In genomic region chr1:112687361-112687760, GRCh38 we compare ENCODE assay signal across 14 cellular contexts. TPM values are rescaled to one million over a fixed set of nuclear protein-coding genes. Genes with fewer than 3 reads are reported as not detected.
A peak's percentile ranks its signal among the peaks of the same experiment; 100 is the strongest.
DNase-seq lines count a peak whose midpoint lies in the region; TF ChIP-seq lines count a peak whose summit lies in the region.
"Had no signal": no experiment of that assay in that cellular context is flagged by ENCODE, and none has a peak within 500 bp of the region (broad histone marks: within the 10 kb centered on the region; RNA-seq: fewer than 3 reads in every experiment).

No MANE protein-coding gene starts in this region.

- H3K4me3 ChIP-seq in left ventricle myocardium inferior (no peak overlapping the region), epithelial cell of esophagus (ENCODE audit: low read length) (no peak overlapping the region), Caco-2 (ENCODE audit: low read depth, low read length) (no peak overlapping the region)
- H3K4me3 ChIP-seq: Peyer's patch had no signal

- POLR2A ChIA-PET in Caco-2 (lab: Charles Lee) = no interaction called here

- H3K9me3 Mint-ChIP-seq in mesothelial cell of epicardium (no peaks in the 10 kb centered on the region), Caco-2 (ENCODE audit: unreplicated experiment) (no peaks in the 10 kb centered on the region)
- no peaks in the 10 kb centered on the region for H3K9me3 Mint-ChIP-seq in activated naive CD4-positive, alpha-beta T cell treated with anti-CD3 and anti-CD28 coated beads, Interleukin-2, amount 10 ng/mL, durations not matched to agents 7 days and 5 days

- CTCF ChIA-PET in activated naive CD4-positive, alpha-beta T cell treated with anti-CD3 and anti-CD28 coated beads, Interleukin-2, amount 10 ng/mL, durations not matched to agents 7 days and 5 days (lab: Charles Lee) = no interaction called here
- CTCF ChIA-PET in Caco-2 (lab: Charles Lee) = no interaction called here

- H3K36me3 ChIP-seq in left ventricle myocardium inferior (peaks cover 36% of the 10 kb centered on the region), Caco-2 (ENCODE audit: control insufficient read depth, insufficient read depth, low read length) (no peaks in the 10 kb centered on the region)

- no peak for TF ChIP-seq CTCF in left ventricle myocardium inferior (IDR thresholded peaks at IDR 0.05; ENCODE audit: borderline replicate concordance)
- no peak for TF ChIP-seq CTCF in epithelial cell of esophagus (IDR thresholded peaks at IDR 0.05; ENCODE audit: insufficient read depth, low read depth, low read length, missing control alignments)
- no peak for TF ChIP-seq CTCF in mesothelial cell of epicardium (IDR thresholded peaks at IDR 0.05; ENCODE audit: unreplicated experiment)
- no peak for TF ChIP-seq CTCF in Caco-2 (IDR thresholded peaks at IDR 0.05; ENCODE audit: insufficient read depth in 1 of 2, low read depth in 1 of 2, low read length in 1 of 2, severe bottlenecking in 1 of 2, unreplicated experiment in 1 of 2)

- peaks cover 25% of the 10 kb centered on the region for H3K36me3 Mint-ChIP-seq in mesothelial cell of epicardium
- peaks cover 13% of the 10 kb centered on the region for H3K36me3 Mint-ChIP-seq in activated naive CD4-positive, alpha-beta T cell treated with anti-CD3 and anti-CD28 coated beads, Interleukin-2, amount 10 ng/mL, durations not matched to agents 7 days and 5 days
- H3K36me3 Mint-ChIP-seq in Caco-2 (ENCODE audit: insufficient read depth, unreplicated experiment) = peaks cover 22% of the 10 kb centered on the region

- H3K4me1 ChIP-seq in left ventricle myocardium inferior = peaks cover 16% of the 10 kb centered on the region
- no peaks in the 10 kb centered on the region for H3K4me1 ChIP-seq in Caco-2
- H3K4me1 ChIP-seq: Peyer's patch had no signal

- peak overlapping the region; percentile 60 for H3K27ac ChIP-seq in left ventricle myocardium inferior (replicated peaks)

- H3K4me3 Mint-ChIP-seq in mesothelial cell of epicardium (no peak overlapping the region), Caco-2 (ENCODE audit: unreplicated experiment) (no peak overlapping the region)
- no peak overlapping the region for H3K4me3 Mint-ChIP-seq in activated naive CD4-positive, alpha-beta T cell treated with anti-CD3 and anti-CD28 coated beads, Interleukin-2, amount 10 ng/mL, durations not matched to agents 7 days and 5 days

- H3K27ac Mint-ChIP-seq in mesothelial cell of epicardium (peak overlapping the region; percentile 76), Caco-2 (ENCODE audit: unreplicated experiment) (no peak overlapping the region)
- H3K27ac Mint-ChIP-seq in activated naive CD4-positive, alpha-beta T cell treated with anti-CD3 and anti-CD28 coated beads, Interleukin-2, amount 10 ng/mL, durations not matched to agents 7 days and 5 days = no peak overlapping the region

- no peaks in the 10 kb centered on the region for H3K27me3 ChIP-seq in left ventricle myocardium inferior (ENCODE audit: low read depth)
- H3K27me3 ChIP-seq in Caco-2 (replicated peaks; ENCODE audit: control insufficient read depth, insufficient read depth, low read length) = no peaks in the 10 kb centered on the region
- H3K27me3 ChIP-seq: Peyer's patch had no signal

- H3K9me3 ChIP-seq in left ventricle myocardium inferior (replicated peaks) (no peaks in the 10 kb centered on the region), Caco-2 (no peaks in the 10 kb centered on the region)
- H3K9me3 ChIP-seq: Peyer's patch had no signal

- no TSS peak for BruUV-seq in Caco-2 (replicated peaks; lab: Mats Ljungman, UMichigan)

- H3K4me1 Mint-ChIP-seq in mesothelial cell of epicardium (peaks cover 24% of the 10 kb centered on the region), Caco-2 (ENCODE audit: low read depth, unreplicated experiment) (peaks cover 10% of the 10 kb centered on the region)
- H3K4me1 Mint-ChIP-seq in activated naive CD4-positive, alpha-beta T cell treated with anti-CD3 and anti-CD28 coated beads, Interleukin-2, amount 10 ng/mL, durations not matched to agents 7 days and 5 days = no peaks in the 10 kb centered on the region

- intact Hi-C loops in left ventricle myocardium inferior (cut with micrococcal nuclease) = no loop called here
- intact Hi-C loops in cardiac septum (cut with DNase I) = no loop called here
- intact Hi-C loops in Caco-2 (cut with micrococcal nuclease; ENCODE audit: unreplicated experiment) = no loop called here

- H3K27me3 Mint-ChIP-seq in mesothelial cell of epicardium (ENCODE audit: low read depth) (no peaks in the 10 kb centered on the region), Caco-2 (ENCODE audit: insufficient read depth, unreplicated experiment) (no peaks in the 10 kb centered on the region)
- no peaks in the 10 kb centered on the region for H3K27me3 Mint-ChIP-seq in activated naive CD4-positive, alpha-beta T cell treated with anti-CD3 and anti-CD28 coated beads, Interleukin-2, amount 10 ng/mL, durations not matched to agents 7 days and 5 days

- DNase-seq in left ventricle myocardium inferior (no peak), cardiac septum (ENCODE audit: low spot score) (no peak), epithelial cell of esophagus (ENCODE audit: low read depth) (peak; percentile 100), mesothelial cell of epicardium (ENCODE audit: low spot score in 2 of 2, unreplicated experiment in 2 of 2) (no peak), HuH-7.5 (ENCODE audit: low spot score) (no peak), NCI-H446 (lab: John Stamatoyannopoulos, UW) (no peak), Caco-2 (no peak)
- no peak for DNase-seq in activated naive CD4-positive, alpha-beta T cell treated with anti-CD3 and anti-CD28 coated beads, Interleukin-2, amount 10 ng/mL, durations not matched to agents 7 days and 5 days
- DNase-seq: GF-D8, GOT3, NCI-H187 treated with DMSO at 0.1 percent for 48 hours, NCI-H524, SIG-M5 had no signal

RNA-seq across cellular contexts. Expression of gene MOV10, which starts 12.9 kb away (rescaled TPM):
- total RNA-seq in left ventricle myocardium inferior (12.7 TPM), cardiac septum (18.3 TPM), mesothelial cell of epicardium (145 to 163 TPM (median 154 TPM) in 3 replicates), Caco-2 (2022) (89.8 and 102 TPM in 2 replicates)

RNA-seq across cellular contexts. Expression of gene RHOC, which starts 19.6 kb away (rescaled TPM):
- 129 TPM for total RNA-seq in left ventricle myocardium inferior
- 270 TPM for total RNA-seq in cardiac septum
- 159 to 163 TPM (median 162 TPM) in 3 replicates for total RNA-seq in mesothelial cell of epicardium
- total RNA-seq in Caco-2 (2022) = 128 and 134 TPM in 2 replicates

RNA-seq across cellular contexts. Expression of gene PPM1J, which starts 27.8 kb away (rescaled TPM):
- total RNA-seq in left ventricle myocardium inferior = 5.4 TPM
- 10.7 TPM for total RNA-seq in cardiac septum
- 4.3 to 4.7 TPM (median 4.4 TPM) in 3 replicates for total RNA-seq in mesothelial cell of epicardium
- total RNA-seq in Caco-2 (2022) = 1.1 and 1.5 TPM in 2 replicates
